In genomic region chr11:120952503-120953229, GRCh38 we compare ENCODE assay signal across 8 cellular contexts.
DNase-seq lines count a peak whose midpoint lies in the region; ATAC-seq and TF ChIP-seq lines count a peak whose summit lies in the region.

No MANE protein-coding gene starts in this region.

- H3K79me1 ChIP-seq in mesenchymal stem cell (replicated peaks; ENCODE audit: low read length, poor library complexity, severe bottlenecking) = no peaks in the 10 kb centered on the region

- peak; percentile 69 for TF ChIP-seq CTCF in activated CD8-positive, alpha-beta T cell treated with anti-CD3 and anti-CD28 coated beads for 36 hours (IDR thresholded peaks at IDR 0.05)

- no peak overlapping the region for H2BK5ac ChIP-seq in mesenchymal stem cell (ENCODE audit: low read depth, low read length, poor library complexity, severe bottlenecking)

- POLR2A ChIA-PET in activated CD8-positive, alpha-beta T cell treated with anti-CD3 and anti-CD28 coated beads for 36 hours (lab: Charles Lee) = no interaction called here

- no peaks in the 10 kb centered on the region for H3K36me3 ChIP-seq in mesenchymal stem cell (ENCODE audit: control insufficient read depth in 1 of 2, insufficient read depth in 2 of 2, low read depth in 1 of 2, low read length in 2 of 2)

- H2BK12ac ChIP-seq in mesenchymal stem cell (ENCODE audit: low read length in 2 of 2) = no peak overlapping the region

- no peak overlapping the region for H3K4me3 ChIP-seq in mesenchymal stem cell (ENCODE audit: insufficient read depth in 1 of 2, low read depth in 1 of 2, low read length in 2 of 2)

- DNase-seq in DMS79 (lab: John Stamatoyannopoulos, UW) (peak; percentile 83), NCI-H774 (lab: John Stamatoyannopoulos, UW) (peak; percentile 77), mesenchymal stem cell (peak; percentile 82)
- peak; percentile 66 for DNase-seq in activated CD8-positive, alpha-beta T cell treated with anti-CD3 and anti-CD28 coated beads for 36 hours
- DNase-seq in effector memory CD8-positive, alpha-beta T cell = peak in 2 of 3 experiments; percentile 17 to 62
- DNase-seq in stimulated activated CD8-positive, alpha-beta memory T cell treated with anti-CD3 and anti-CD28 coated beads, Interleukin-15, amount 100 ng/mL, for 1 hour (ENCODE audit: low read depth) = peak; percentile 34

- peak overlapping the region in 1 of 2 experiments; percentile 79 for H3K14ac ChIP-seq in mesenchymal stem cell (ENCODE audit: low read length in 2 of 2)

- H3K4me2 ChIP-seq in mesenchymal stem cell (ENCODE audit: low read length, poor library complexity, severe bottlenecking) = peak overlapping the region; percentile 17

- H3K9me3 ChIP-seq in mesenchymal stem cell (ENCODE audit: control insufficient read depth, low read length) = no peaks in the 10 kb centered on the region

- intact Hi-C loops in activated CD8-positive, alpha-beta T cell treated with anti-CD3 and anti-CD28 coated beads for 36 hours (cut with micrococcal nuclease) = loop anchor here (10.0 kb wide), 1 partner anchor 438 kb away; the partner anchor contains the start of gene GRIK4

- no peak overlapping the region for H3K23ac ChIP-seq in mesenchymal stem cell (ENCODE audit: low read length in 2 of 2)

- WGBS in mesenchymal stem cell = 34% methylated on average over 11 of the region's 18 CpGs

- H3K9ac ChIP-seq in mesenchymal stem cell (ENCODE audit: low read length) = peak overlapping the region; percentile 45

- no peak overlapping the region for H4K91ac ChIP-seq in mesenchymal stem cell (ENCODE audit: low read length)

- H3K4ac ChIP-seq in mesenchymal stem cell (ENCODE audit: low read depth in 1 of 2, low read length in 2 of 2) = no peak overlapping the region

- H2BK120ac ChIP-seq in mesenchymal stem cell (ENCODE audit: low read depth, low read length) = no peak overlapping the region

- CTCF ChIA-PET in activated CD8-positive, alpha-beta T cell treated with anti-CD3 and anti-CD28 coated beads for 36 hours (lab: Charles Lee) = interaction anchor here (0.6 to 2.4 kb wide), 2 partner anchors 18 to 213 kb away, joined by 3 to 6 read pairs; no protein-coding TSS in a partner anchor

- H2AK5ac ChIP-seq in mesenchymal stem cell (ENCODE audit: low read length, severe bottlenecking) = no peak overlapping the region

- H3K4me1 Mint-ChIP-seq in activated CD8-positive, alpha-beta T cell treated with anti-CD3 and anti-CD28 coated beads for 36 hours (ENCODE audit: low read depth) = peaks cover 15% of the 10 kb centered on the region
- H3K4me1 Mint-ChIP-seq in effector memory CD8-positive, alpha-beta T cell (ENCODE audit: low read depth in 2 of 2) = peaks cover 5 to 15% of the 10 kb centered on the region in 2 donors

- H2AFZ ChIP-seq in mesenchymal stem cell (ENCODE audit: low read depth, low read length) = peak overlapping the region; percentile 56

- H4K8ac ChIP-seq in mesenchymal stem cell (ENCODE audit: low read length) = peak overlapping the region; percentile 8

- no peak overlapping the region for H3K18ac ChIP-seq in mesenchymal stem cell (ENCODE audit: low read depth in 1 of 2, low read length in 2 of 2)

- H3K27me3 Mint-ChIP-seq in activated CD8-positive, alpha-beta T cell treated with anti-CD3 and anti-CD28 coated beads for 36 hours = peaks cover 16% of the 10 kb centered on the region
- H3K27me3 Mint-ChIP-seq in effector memory CD8-positive, alpha-beta T cell = peaks cover 40 to 42% of the 10 kb centered on the region in 2 donors

- ATAC-seq in HG03460 (IDR thresholded peaks at IDR 0.05; ENCODE audit: unreplicated experiment) (peak; percentile 64), HG02623 (IDR thresholded peaks at IDR 0.05; ENCODE audit: unreplicated experiment) (no peak)
- ATAC-seq in activated CD8-positive, alpha-beta T cell treated with anti-CD3 and anti-CD28 coated beads for 36 hours = peak; percentile 78
- peak; percentile 54 for ATAC-seq in effector memory CD8-positive, alpha-beta T cell (replicated peaks)

- H3K27me3 ChIP-seq in mesenchymal stem cell (ENCODE audit: control insufficient read depth in 1 of 2, insufficient read depth in 1 of 2, low read length in 2 of 2) = peaks cover 37 to 69% of the 10 kb centered on the region in 2 experiments

- no peaks in the 10 kb centered on the region for H3K36me3 Mint-ChIP-seq in activated CD8-positive, alpha-beta T cell treated with anti-CD3 and anti-CD28 coated beads for 36 hours (ENCODE audit: low read depth)
- peaks cover 3% of the 10 kb centered on the region for H3K36me3 Mint-ChIP-seq in effector memory CD8-positive, alpha-beta T cell (ENCODE audit: insufficient read depth)

- no peak overlapping the region for H2BK15ac ChIP-seq in mesenchymal stem cell (ENCODE audit: low read depth, poor library complexity, severe bottlenecking)

- no peaks in the 10 kb centered on the region for H3K9me3 Mint-ChIP-seq in activated CD8-positive, alpha-beta T cell treated with anti-CD3 and anti-CD28 coated beads for 36 hours
- no peaks in the 10 kb centered on the region for H3K9me3 Mint-ChIP-seq in effector memory CD8-positive, alpha-beta T cell

- peak overlapping the region; percentile 36 for H3K4me3 Mint-ChIP-seq in activated CD8-positive, alpha-beta T cell treated with anti-CD3 and anti-CD28 coated beads for 36 hours
- H3K4me3 Mint-ChIP-seq in effector memory CD8-positive, alpha-beta T cell = peak overlapping the region in 1 of 2 donors; percentile 72

- H3K27ac Mint-ChIP-seq in activated CD8-positive, alpha-beta T cell treated with anti-CD3 and anti-CD28 coated beads for 36 hours = no peak overlapping the region
- peak overlapping the region in 1 of 2 donors; percentile 71 for H3K27ac Mint-ChIP-seq in effector memory CD8-positive, alpha-beta T cell

- H3K27ac ChIP-seq in mesenchymal stem cell (ENCODE audit: low read length, poor library complexity, severe bottlenecking) = no peak overlapping the region

- peaks cover 4% of the 10 kb centered on the region for H3K4me1 ChIP-seq in mesenchymal stem cell (ENCODE audit: control insufficient read depth, insufficient read depth, low read depth, low read length)
